In genomic region chr13:36712290-36712689, GRCh38 we compare ENCODE assay signal across 1 cellular context.
TF ChIP-seq lines count a peak whose summit lies in the region.

No MANE protein-coding gene starts in this region.

TF ChIP-seq in GM23338, 12 proteins besides CTCF, POLR2A, EP300 and RAD21 (continued from another document):
- TF ChIP-seq REST (IDR thresholded peaks at IDR 0.05; ENCODE audit: unreplicated experiment) (no peak), ZNF462 (CRISPR knock-in tag; IDR thresholded peaks at IDR 0.05) (no peak), JUNB (IDR thresholded peaks at IDR 0.05; ENCODE audit: unreplicated experiment) (no peak), ZNF331 (CRISPR knock-in tag; IDR thresholded peaks at IDR 0.05; ENCODE audit: low read depth) (no peak), POLR2AphosphoS5 (IDR thresholded peaks at IDR 0.05; ENCODE audit: low read depth) (no peak), STAT1 (IDR thresholded peaks at IDR 0.05; ENCODE audit: unreplicated experiment) (no peak)
